Comparison of ENCODE assay signal across 14 cellular contexts in genomic region chr11:95512177-95512576, GRCh38.
DNase-seq lines count a peak whose midpoint lies in the region; ATAC-seq, FAIRE-seq and TF ChIP-seq lines count a peak whose summit lies in the region.
"Had no signal": no experiment of that assay in that cellular context is flagged by ENCODE, and none has a peak within 500 bp of the region (broad histone marks: within the 10 kb centered on the region; RNA-seq: fewer than 3 reads in every experiment).

No MANE protein-coding gene starts in this region.

- H3K36me3 ChIP-seq in astrocyte (ENCODE audit: insufficient read depth, low read length) (no peaks in the 10 kb centered on the region), left ventricle myocardium inferior (no peaks in the 10 kb centered on the region), gastrocnemius medialis (no peaks in the 10 kb centered on the region)
- H3K36me3 ChIP-seq: SJCRH30 had no signal

- intact Hi-C loops in left ventricle myocardium inferior (cut with micrococcal nuclease) = no loop called here
- intact Hi-C loops in gastrocnemius medialis (cut with DNase I; ENCODE audit: low total_unique reads) = loop anchor here (5.0 kb wide), 1 partner anchor 195 kb away; no protein-coding TSS in a partner anchor
- intact Hi-C loops in Calu3 (cut with micrococcal nuclease; ENCODE audit: unreplicated experiment) = no loop called here

- DNase-seq in EH (ENCODE audit: low read depth) (peak; percentile 23), astrocyte (ENCODE audit: low read depth) (peak; percentile 91), left ventricle myocardium inferior (no peak), gastrocnemius medialis (peak; percentile 14 to 48), NCI-H510A treated with DMSO at 0.1 percent for 48 hours (lab: John Stamatoyannopoulos, UW) (no peak), Calu3 (no peak)
- DNase-seq in stimulated activated CD4-positive, alpha-beta T cell treated with anti-CD3 and anti-CD28 coated beads, Interleukin-2, amount 100 ng/mL, for 48 hours = no peak
- DNase-seq: activated naive CD4-positive, alpha-beta T cell; Kasumi-1; NCI-H2227 treated with DMSO at 0.1 percent for 48 hours; SJCRH30; stimulated activated CD4-positive, alpha-beta T cell treated with anti-CD3 and anti-CD28 coated beads, Interleukin-12 subunit alpha, Interleukin-12 subunit beta, amount 100 ng/mL, for 4 hours had no signal

- H3K4me1 ChIP-seq in astrocyte (ENCODE audit: insufficient read depth, low read length) (peaks cover 12% of the 10 kb centered on the region), left ventricle myocardium inferior (peaks cover 14% of the 10 kb centered on the region), gastrocnemius medialis (peaks cover 0 to 7% of the 10 kb centered on the region in 2 donors)
- H3K4me1 ChIP-seq: SJCRH30 had no signal

- in situ Hi-C loops in gastrocnemius medialis (cut with MboI; ENCODE audit: low sequenced_read_pairs in 4 of 4) = loop anchor here in 1 of 4 donors (10.0 kb wide), 1 partner anchor 247 kb away; no protein-coding TSS in a partner anchor

- H3K4me1 Mint-ChIP-seq in astrocyte (ENCODE audit: low read depth, unreplicated experiment) (peaks cover 27% of the 10 kb centered on the region), Calu3 (ENCODE audit: low read depth, unreplicated experiment) (no peaks in the 10 kb centered on the region)

- FAIRE-seq in astrocyte (lab: Jason Lieb, UNC) = peak; percentile 98

- no peak overlapping the region for H3K4me3 ChIP-seq in astrocyte (ENCODE audit: insufficient read depth, low read depth, low read length)
- no peak overlapping the region for H3K4me3 ChIP-seq in left ventricle myocardium inferior
- H3K4me3 ChIP-seq in gastrocnemius medialis = no peak overlapping the region
- H3K4me3 ChIP-seq: SJCRH30 had no signal

- TF ChIP-seq POLR2A in gastrocnemius medialis (IDR thresholded peaks at IDR 0.05) = no peak

- H3K79me2 ChIP-seq in astrocyte (ENCODE audit: insufficient read depth, low read length) = no peaks in the 10 kb centered on the region

- H3K4me2 ChIP-seq in astrocyte (ENCODE audit: low read length) = peak overlapping the region; percentile 55

- H3K9ac ChIP-seq in astrocyte (ENCODE audit: low read length) = peak overlapping the region; percentile 24

- BruUV-seq in Calu3 (replicated peaks; lab: Mats Ljungman, UMichigan) = no TSS peak

- H3K27ac Mint-ChIP-seq in astrocyte (ENCODE audit: unreplicated experiment) (peak overlapping the region; percentile 91), Calu3 (ENCODE audit: unreplicated experiment) (no peak overlapping the region)

- peaks cover 5% of the 10 kb centered on the region for H3K27me3 ChIP-seq in astrocyte (ENCODE audit: insufficient read depth, low read length)
- no peaks in the 10 kb centered on the region for H3K27me3 ChIP-seq in left ventricle myocardium inferior (ENCODE audit: low read depth)
- H3K27me3 ChIP-seq in gastrocnemius medialis = no peaks in the 10 kb centered on the region
- H3K27me3 ChIP-seq: SJCRH30 had no signal

- H3K27ac ChIP-seq in astrocyte (ENCODE audit: low read depth, low read length) (peak overlapping the region; percentile 67), left ventricle myocardium inferior (replicated peaks) (peak overlapping the region; percentile 49), gastrocnemius medialis (peak overlapping the region; percentile 14 to 67 (median 38))
- H3K27ac ChIP-seq: SJCRH30 had no signal

- ATAC-seq in gastrocnemius medialis (peak; percentile 67 to 68), GM18870 (IDR thresholded peaks at IDR 0.05; ENCODE audit: unreplicated experiment) (no peak)

- peaks cover 3% of the 10 kb centered on the region for H3K27me3 Mint-ChIP-seq in astrocyte (ENCODE audit: low read depth, unreplicated experiment)
- H3K27me3 Mint-ChIP-seq in Calu3 (ENCODE audit: unreplicated experiment) = peaks cover 36% of the 10 kb centered on the region

- H3K36me3 Mint-ChIP-seq in astrocyte (ENCODE audit: low read depth, unreplicated experiment) (no peaks in the 10 kb centered on the region), Calu3 (ENCODE audit: insufficient read depth, unreplicated experiment) (no peaks in the 10 kb centered on the region)

- H3K9me3 Mint-ChIP-seq in astrocyte (ENCODE audit: unreplicated experiment) (peaks cover 2% of the 10 kb centered on the region), Calu3 (ENCODE audit: low read depth, unreplicated experiment) (no peaks in the 10 kb centered on the region)

- H3K9me3 ChIP-seq in astrocyte (ENCODE audit: insufficient read depth, low read depth, low read length) (no peaks in the 10 kb centered on the region), left ventricle myocardium inferior (replicated peaks) (no peaks in the 10 kb centered on the region), gastrocnemius medialis (no peaks in the 10 kb centered on the region)
- H3K9me3 ChIP-seq: Caco-2, SJCRH30 had no signal

- peak overlapping the region; percentile 12 for H3K4me3 Mint-ChIP-seq in astrocyte (ENCODE audit: unreplicated experiment)
- no peak overlapping the region for H3K4me3 Mint-ChIP-seq in Calu3 (ENCODE audit: low read depth, unreplicated experiment)

- CTCF ChIA-PET in Calu3 (lab: Charles Lee) = no interaction called here

- H4K20me1 ChIP-seq in astrocyte (ENCODE audit: insufficient read depth, low read length) = no peaks in the 10 kb centered on the region

- TF ChIP-seq CTCF in astrocyte (IDR thresholded peaks at IDR 0.05; ENCODE audit: insufficient read depth, low read depth, low read length) (no peak), left ventricle myocardium inferior (IDR thresholded peaks at IDR 0.05; ENCODE audit: borderline replicate concordance) (no peak), gastrocnemius medialis (IDR thresholded peaks at IDR 0.05 in 4 of 5, conservative IDR thresholded peaks at IDR 0.05 in 1 of 5) (no peak), Calu3 (IDR thresholded peaks at IDR 0.05; ENCODE audit: unreplicated experiment) (no peak)

- no peak overlapping the region for H2AFZ ChIP-seq in astrocyte (ENCODE audit: low read depth, low read length)

Comparison
In these comparisons a context has a peak if more than half of its experiments do, and no peak if none do; other contexts are left out.
1. DNase-seq: peak in EH (single experiment), astrocyte (single experiment) and gastrocnemius medialis (2 of 2); none in left ventricle myocardium inferior (single experiment), NCI-H510A treated with DMSO at 0.1 percent for 48 hours (single experiment), stimulated activated CD4-positive, alpha-beta T cell treated with anti-CD3 and anti-CD28 coated beads, Interleukin-2, amount 100 ng/mL, for 48 hours (0 of 2) and Calu3 (single experiment).
2. Peak in every context shown above with its lines, with median percentiles within 50 percentile points of each other: H3K27ac ChIP-seq.